Comparison of ENCODE assay signal across 26 cellular contexts in genomic region chr18:27865431-27865830, GRCh38.
"Had no signal": no experiment of that assay in that cellular context is flagged by ENCODE, and none has a peak within 500 bp of the region (broad histone marks: within the 10 kb centered on the region; RNA-seq: fewer than 3 reads in every experiment).

No MANE protein-coding gene starts in this region.

- H3K36me3 ChIP-seq: colonic mucosa, left lung, prostate gland, suprapubic skin, transverse colon, upper lobe of right lung, vagina had no signal

- H3K27me3 ChIP-seq: colonic mucosa, left lung, suprapubic skin, transverse colon, upper lobe of right lung, vagina had no signal

- H3K27ac ChIP-seq: colonic mucosa, epithelial cell of prostate, left lung, prostate gland, skin epidermis, suprapubic skin, transverse colon, upper lobe of right lung, vagina had no signal

- H3K9me3 ChIP-seq: colonic mucosa, mucosa of descending colon, prostate gland, suprapubic skin, transverse colon, upper lobe of right lung, vagina had no signal

- H3K4me1 ChIP-seq: colonic mucosa, left lung, prostate gland, suprapubic skin, transverse colon, upper lobe of right lung, vagina had no signal

- DNase-seq: colonic mucosa; effector CD8-positive, alpha-beta T cell; endodermal cell; foreskin fibroblast; head of caudate nucleus; kidney; left cardiac atrium; left lung; mesenchymal stem cell; mucosa of descending colon; naive B cell; right cardiac atrium; stimulated activated CD4-positive, alpha-beta T cell treated with anti-CD3 and anti-CD28 coated beads, Interleukin-1b, Interleukin-23, amount 100 ng/mL, for 48 hours; stimulated activated CD4-positive, alpha-beta T cell treated with anti-CD3 and anti-CD28 coated beads, Interleukin-4, amount 100 ng/mL, for 1 hour; stimulated activated CD8-positive, alpha-beta memory T cell treated with anti-CD3 and anti-CD28 coated beads, Interleukin-4, amount 100 ng/mL, for 48 hours; stimulated activated naive CD4-positive, alpha-beta T cell; stimulated activated naive CD8-positive, alpha-beta T cell treated with anti-CD3 and anti-CD28 coated beads, Interleukin-15, amount 100 ng/mL, for 72 hours; transverse colon; upper lobe of right lung had no signal

- ATAC-seq: esophagus mucosa; left cardiac atrium; left lung; mucosa of descending colon; natural killer cell treated with Interleukin-12 subunit alpha and Interleukin-12 subunit beta and Interleukin-15 and Interleukin-18, amount 100 ng/mL, for 72 hours; right cardiac atrium; stimulated activated naive CD8-positive, alpha-beta T cell treated with anti-CD3 and anti-CD28 coated beads, Interleukin-15, amount 100 ng/mL, for 72 hours; upper lobe of right lung had no signal

- H3K4me3 ChIP-seq: colonic mucosa, left lung, mucosa of descending colon, prostate gland, skin epidermis, suprapubic skin, transverse colon, upper lobe of right lung, vagina had no signal
